In genomic region chr20:36313476-36313875, GRCh38 we compare ENCODE assay signal across 19 cellular contexts. TPM values are rescaled to one million over a fixed set of nuclear protein-coding genes. Genes with fewer than 3 reads are reported as not detected.
A peak's percentile ranks its signal among the peaks of the same experiment; 100 is the strongest.
DNase-seq lines count a peak whose midpoint lies in the region; ATAC-seq and TF ChIP-seq lines count a peak whose summit lies in the region.
"Had no signal": no experiment of that assay in that cellular context is flagged by ENCODE, and none has a peak within 500 bp of the region (broad histone marks: within the 10 kb centered on the region; RNA-seq: fewer than 3 reads in every experiment).

No MANE protein-coding gene starts in this region.

- peaks cover 4% of the 10 kb centered on the region for H3K79me1 ChIP-seq in neuronal stem cell (ENCODE audit: low read depth, low read length)

- H2AFZ ChIP-seq in neuronal stem cell (ENCODE audit: low read length), result no peak overlapping the region
- H2AFZ ChIP-seq: GM23248 had no signal

- no peak overlapping the region for H2BK120ac ChIP-seq in neuronal stem cell (ENCODE audit: low read depth, low read length)

- no peak overlapping the region for H3K27ac ChIP-seq in neuronal stem cell (replicated peaks; ENCODE audit: low read length)
- H3K27ac ChIP-seq in upper lobe of right lung, result no peak overlapping the region
- H3K27ac ChIP-seq: A549, GM23248, SJSA1 had no signal

- no peak overlapping the region for H4K91ac ChIP-seq in neuronal stem cell (ENCODE audit: low read depth, low read length, poor library complexity)

- H3K23ac ChIP-seq in neuronal stem cell (ENCODE audit: low read depth, low read length, poor library complexity), result no peak overlapping the region

- H3K4me3 ChIP-seq in neuronal stem cell (ENCODE audit: low read length in 2 of 2), result no peak overlapping the region
- no peak overlapping the region for H3K4me3 ChIP-seq in upper lobe of right lung
- H3K4me3 ChIP-seq: A549, GM23248, SJSA1 had no signal

- intact Hi-C loops in cardiac septum (cut with DNase I) (no loop called here), Right ventricle myocardium inferior (cut with DNase I) (no loop called here), upper lobe of right lung (cut with DNase I) (no loop called here)

- H3K36me3 ChIP-seq in neuronal stem cell (replicated peaks in 1 of 2; ENCODE audit: control insufficient read depth in 2 of 2, insufficient read depth in 2 of 2, low read length in 2 of 2), result no peaks in the 10 kb centered on the region
- no peaks in the 10 kb centered on the region for H3K36me3 ChIP-seq in upper lobe of right lung
- H3K36me3 ChIP-seq: BE2C, SJSA1 had no signal

- H3K4me1 ChIP-seq in neuronal stem cell (ENCODE audit: control insufficient read depth in 2 of 2, insufficient read depth in 1 of 2, low read depth in 1 of 2, low read length in 2 of 2) (peaks cover 0 to 1% of the 10 kb centered on the region in 2 donors), upper lobe of right lung (no peaks in the 10 kb centered on the region)
- H3K4me1 ChIP-seq: A549, BE2C, SJSA1 had no signal

- no peaks in the 10 kb centered on the region for H3K4me1 Mint-ChIP-seq in WTC11

- H4K8ac ChIP-seq in neuronal stem cell (ENCODE audit: low read depth, low read length), result no peak overlapping the region

- WGBS in neuronal stem cell (ENCODE audit: extremely low coverage in 2 of 2, insufficient read length in 2 of 2, insufficient replicate concordance in 1 of 2), 2 donors, result no CpG with 5 or more reads among the region's 3 CpGs

- H3K18ac ChIP-seq in neuronal stem cell (ENCODE audit: low read length), result no peak overlapping the region

- H3K4ac ChIP-seq in neuronal stem cell (ENCODE audit: low read length), result no peak overlapping the region

- no peak overlapping the region for H3K27ac Mint-ChIP-seq in WTC11
- H3K27ac Mint-ChIP-seq: IgD-negative memory B cell had no signal

- no peak for ATAC-seq in Right ventricle myocardium inferior
- no peak for ATAC-seq in WTC11
- no peak for ATAC-seq in upper lobe of right lung
- ATAC-seq in GM19397 (IDR thresholded peaks at IDR 0.05; ENCODE audit: unreplicated experiment), result no peak
- ATAC-seq: A549, HCT116 had no signal

- no peaks in the 10 kb centered on the region for H3K36me3 Mint-ChIP-seq in WTC11
- H3K36me3 Mint-ChIP-seq: IgD-negative memory B cell had no signal

- peak overlapping the region; percentile 39 for H3K14ac ChIP-seq in neuronal stem cell (ENCODE audit: low read length)

- POLR2A ChIA-PET in WTC11 (lab: Charles Lee), result interaction anchor here (0.5 kb wide), 1 partner anchor 71 kb away, joined by 6 read pairs; no protein-coding TSS in a partner anchor

- no peak overlapping the region for H3K4me2 ChIP-seq in neuronal stem cell (ENCODE audit: insufficient read depth, low read length, poor library complexity, severe bottlenecking)
- H3K4me2 ChIP-seq: A549 had no signal

- H3K27me3 ChIP-seq in neuronal stem cell (ENCODE audit: control insufficient read depth in 3 of 3, insufficient read depth in 3 of 3, low read depth in 1 of 3, low read length in 3 of 3), result peaks cover 0 to 48% (median 2%) of the 10 kb centered on the region in 3 experiments
- H3K27me3 ChIP-seq in upper lobe of right lung, result peaks cover 48% of the 10 kb centered on the region
- H3K27me3 ChIP-seq: BE2C had no signal

- no peak overlapping the region for H2BK12ac ChIP-seq in neuronal stem cell (ENCODE audit: low read length)

- CTCF ChIA-PET in WTC11 (lab: Charles Lee), result interaction anchor here (0.7 to 1.9 kb wide), 10 partner anchors 14 to 178 kb away, joined by 3 to 17 read pairs (median 3); no protein-coding TSS in a partner anchor

- no peak overlapping the region for H2BK5ac ChIP-seq in neuronal stem cell (ENCODE audit: low read length)

- H3K4me3 Mint-ChIP-seq in WTC11, result no peak overlapping the region
- H3K4me3 Mint-ChIP-seq: IgD-negative memory B cell had no signal

- peaks cover 7% of the 10 kb centered on the region for H3K27me3 Mint-ChIP-seq in WTC11 (ENCODE audit: low read depth)

- peak; percentile 43 for DNase-seq in cardiac septum (ENCODE audit: low spot score)
- no peak for DNase-seq in Right ventricle myocardium inferior (ENCODE audit: missing footprints)
- peak; percentile 0 for DNase-seq in WTC11 (ENCODE audit: low spot score)
- no peak for DNase-seq in neuronal stem cell (ENCODE audit: low spot score)
- DNase-seq in upper lobe of right lung, result peak; percentile 28
- DNase-seq in COLO829 (ENCODE audit: low spot score), result no peak
- DNase-seq: BE2C, DMS79, GM23248, NCI-H1105, NCI-H2029 treated with DMSO at 0.1 percent for 48 hours, NCI-H2171, NCI-H524 treated with DMSO at 0.1 percent for 48 hours, OCI-M1 had no signal

- no peak for TF ChIP-seq CTCF in WTC11 (IDR thresholded peaks at IDR 0.05)
- no peak for TF ChIP-seq CTCF in upper lobe of right lung (IDR thresholded peaks at IDR 0.05)

- peak overlapping the region; percentile 2 for H2BK15ac ChIP-seq in neuronal stem cell (ENCODE audit: low read length)

- H3K9ac ChIP-seq in neuronal stem cell (ENCODE audit: low read depth, low read length, poor library complexity), result peak overlapping the region; percentile 17
- H3K9ac ChIP-seq: GM23248 had no signal

- peaks cover 0 to 4% of the 10 kb centered on the region in 2 donors for H3K9me3 ChIP-seq in neuronal stem cell (replicated peaks in 1 of 2; ENCODE audit: control insufficient read depth in 2 of 2, insufficient read depth in 1 of 2, low read depth in 1 of 2, low read length in 2 of 2)
- no peaks in the 10 kb centered on the region for H3K9me3 ChIP-seq in upper lobe of right lung
- H3K9me3 ChIP-seq: A549, BE2C, SJSA1 had no signal

- no peaks in the 10 kb centered on the region for H3K9me3 Mint-ChIP-seq in WTC11

- H2AK5ac ChIP-seq in neuronal stem cell (ENCODE audit: low read depth, low read length), result no peak overlapping the region

TF ChIP-seq in WTC11, 78 proteins besides CTCF, POLR2A, EP300 and RAD21:
- TF ChIP-seq ZNF232 (CRISPR knock-in tag; IDR thresholded peaks at IDR 0.05), result no peak
- no peak for TF ChIP-seq ZBTB43 (CRISPR knock-in tag; IDR thresholded peaks at IDR 0.05)
- TF ChIP-seq NR1H2 (CRISPR knock-in tag; IDR thresholded peaks at IDR 0.05), result no peak
- no peak for TF ChIP-seq AFF4 (CRISPR knock-in tag; IDR thresholded peaks at IDR 0.05; ENCODE audit: borderline replicate concordance)
- TF ChIP-seq ELF4 (CRISPR knock-in tag; IDR thresholded peaks at IDR 0.05; ENCODE audit: low read depth), result no peak
- TF ChIP-seq USF1 (CRISPR knock-in tag; IDR thresholded peaks at IDR 0.05), result no peak
- no peak for TF ChIP-seq ZBTB21 (CRISPR knock-in tag; IDR thresholded peaks at IDR 0.05; ENCODE audit: borderline replicate concordance)
- TF ChIP-seq GTF2I (CRISPR knock-in tag; conservative IDR thresholded peaks at IDR 0.05), result no peak
- TF ChIP-seq ETV6 (CRISPR knock-in tag; IDR thresholded peaks at IDR 0.05), result no peak
- no peak for TF ChIP-seq MXD4 (CRISPR knock-in tag; IDR thresholded peaks at IDR 0.05; ENCODE audit: borderline replicate concordance)
- no peak for TF ChIP-seq ESRRA (CRISPR knock-in tag; IDR thresholded peaks at IDR 0.05; ENCODE audit: borderline replicate concordance)
- TF ChIP-seq NR3C1 (CRISPR knock-in tag; conservative IDR thresholded peaks at IDR 0.05; ENCODE audit: low read depth), result no peak
- TF ChIP-seq GABPB1 (CRISPR knock-in tag; IDR thresholded peaks at IDR 0.05), result no peak

RNA-seq across cellular contexts. Expression of gene DLGAP4, which starts 7.3 kb away (rescaled TPM):
- 95.2 TPM for total RNA-seq in cardiac septum
- 46.3 TPM for total RNA-seq in Right ventricle myocardium inferior
- total RNA-seq in WTC11 (2021), result 52.6 to 54.6 TPM (median 54.6 TPM) in 3 replicates
- 98.6 TPM for polyA plus RNA-seq in neuronal stem cell (2013, experiment 1 of 2)
- 99.8 TPM for polyA plus RNA-seq in neuronal stem cell (2013, experiment 2 of 2)
- 61.2 TPM for total RNA-seq in upper lobe of right lung

Comparison
In these comparisons a context has a peak if more than half of its experiments do, and no peak if none do; other contexts are left out.
1. DNase-seq: peak in cardiac septum (single experiment), WTC11 (single experiment) and upper lobe of right lung (single experiment); none in Right ventricle myocardium inferior (single experiment), neuronal stem cell (single experiment) and COLO829 (single experiment).